ENCODE assay signal across 8 cellular contexts in genomic region chr19:57599761-57600383, GRCh38. TPM values are rescaled to one million over a fixed set of nuclear protein-coding genes. Genes with fewer than 3 reads are reported as not detected.
DNase-seq lines count a peak whose midpoint lies in the region; ATAC-seq and TF ChIP-seq lines count a peak whose summit lies in the region.

TSS of gene ZNF530 (plus strand) at chr19:57599885. CDS start at chr19:57604346, 4,461 bp downstream.

- ATAC-seq in HG02678 (IDR thresholded peaks at IDR 0.05; ENCODE audit: unreplicated experiment): peak; percentile 98
- ATAC-seq in left ventricle myocardium superior: peak; percentile 99

- H3K4me1 Mint-ChIP-seq in progenitor cell of endocrine pancreas (ENCODE audit: low read depth): peaks cover 2% of the 10 kb centered on the region

- no peak for TF ChIP-seq CTCF in progenitor cell of endocrine pancreas (IDR thresholded peaks at IDR 0.05; ENCODE audit: unreplicated experiment)

- WGBS in urinary bladder: under 1% methylated on average over 53 of the region's 53 CpGs

- peak; percentile 38 for TF ChIP-seq POLR2A in GM10847 (IDR thresholded peaks at IDR 0.05; ENCODE audit: extremely low read depth, insufficient read length)

- H3K9me3 Mint-ChIP-seq in progenitor cell of endocrine pancreas (ENCODE audit: low read depth): peaks cover 42% of the 10 kb centered on the region

- H3K27me3 Mint-ChIP-seq in progenitor cell of endocrine pancreas: no peaks in the 10 kb centered on the region

- H3K4me3 Mint-ChIP-seq in progenitor cell of endocrine pancreas (ENCODE audit: low read depth): peak within 1 kb of the TSS; percentile 83

- peak within 1 kb of the TSS; percentile 60 for H3K27ac Mint-ChIP-seq in progenitor cell of endocrine pancreas

- no peak within 1 kb of the TSS for H3K27ac ChIP-seq in urinary bladder (ENCODE audit: low read depth)

- H3K36me3 ChIP-seq in urinary bladder (ENCODE audit: insufficient read depth): peaks cover 2% of the 10 kb centered on the region

- DNase-seq in NCI-H1417 treated with DMSO at 0.1 percent for 48 hours (lab: John Stamatoyannopoulos, UW) (peak; percentile 22), T-helper 1 cell (peak; percentile 62 to 88 (median 73)), amniotic stem cell (lab: John Stamatoyannopoulos, UW) (peak; percentile 64), left ventricle myocardium superior (peak; percentile 96), progenitor cell of endocrine pancreas (ENCODE audit: low spot score, unreplicated experiment) (peak; percentile 67)

- H3K36me3 Mint-ChIP-seq in progenitor cell of endocrine pancreas (ENCODE audit: insufficient read depth): peaks cover 28% of the 10 kb centered on the region

- peak within 1 kb of the TSS; percentile 62 for H3K4me3 ChIP-seq in urinary bladder (ENCODE audit: low read depth, low read length)

- H3K4me1 ChIP-seq in urinary bladder (ENCODE audit: insufficient read depth): no peaks in the 10 kb centered on the region

- intact Hi-C loops in left ventricle myocardium superior (cut with micrococcal nuclease): no loop called here

RNA-seq across cellular contexts. Expression of gene ZNF530, which starts in this region (rescaled TPM):
- total RNA-seq in left ventricle myocardium superior (3.9 TPM), progenitor cell of endocrine pancreas (4.4 and 4.9 TPM in 2 replicates), urinary bladder (4.0 TPM)
- polyA plus RNA-seq in urinary bladder: 4.1 TPM

Comparison
In these comparisons a context has a peak if more than half of its experiments do, and no peak if none do; other contexts are left out.
1. DNase-seq: peak in every context shown above with its lines; median percentile 96 in left ventricle myocardium superior; 73 in T-helper 1 cell; 67 in progenitor cell of endocrine pancreas; 64 in amniotic stem cell; 22 in NCI-H1417 treated with DMSO at 0.1 percent for 48 hours.